Comparison of ENCODE assay signal across 12 cellular contexts in the genomic region with DNA sequence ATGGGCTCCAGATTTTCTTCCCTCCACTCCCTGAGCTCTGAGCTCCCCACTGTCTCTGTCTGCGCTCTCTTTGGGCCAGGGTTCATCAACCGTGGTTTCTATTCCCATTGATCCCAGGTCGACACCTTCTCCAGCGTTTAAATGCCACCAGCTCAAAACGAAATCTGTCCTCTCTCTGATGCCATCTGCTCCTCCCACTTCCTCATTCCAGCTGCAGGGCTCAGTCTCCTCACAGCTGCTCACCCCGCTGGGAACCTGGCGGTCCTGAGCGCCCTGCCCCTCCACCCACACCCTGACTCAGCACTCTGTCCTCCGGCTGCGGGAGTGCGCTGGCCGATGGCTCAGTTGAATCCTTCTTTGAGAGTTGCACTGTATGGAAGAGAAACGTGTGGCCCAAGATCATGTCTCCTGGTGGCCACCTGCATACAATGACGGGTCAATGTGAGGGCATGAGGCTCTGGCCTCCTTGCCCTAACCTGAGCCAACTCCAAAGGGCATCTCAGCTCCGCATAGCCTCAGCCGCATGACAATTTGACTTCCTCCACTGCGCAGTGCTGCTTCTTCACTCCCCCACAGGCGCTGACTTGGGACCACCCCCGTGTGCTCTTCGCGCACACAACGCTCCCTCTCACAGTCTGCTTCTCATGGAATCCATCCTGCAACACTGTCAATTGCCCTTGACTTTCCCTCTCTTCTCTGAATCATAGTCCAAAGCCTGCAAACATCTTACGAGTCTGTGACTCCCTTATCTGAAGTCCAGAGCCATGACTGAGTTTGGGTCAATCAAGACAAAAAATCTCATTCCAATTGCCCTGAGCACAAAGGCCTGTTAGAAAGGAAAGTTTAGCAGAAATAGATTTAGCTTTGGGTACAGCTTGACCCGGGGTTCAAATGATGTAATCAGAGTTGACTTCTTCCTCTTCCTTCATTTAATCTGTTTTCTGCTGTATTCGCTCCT.
DNase-seq lines count a peak whose midpoint lies in the region; ATAC-seq and TF ChIP-seq lines count a peak whose summit lies in the region.
"Had no signal": no experiment of that assay in that cellular context is flagged by ENCODE, and none has a peak within 500 bp of the region (broad histone marks: within the 10 kb centered on the region; RNA-seq: fewer than 3 reads in every experiment).

No MANE protein-coding gene starts in this region.

- BruUV-seq in PC-9 (replicated peaks; lab: Mats Ljungman, UMichigan): no TSS peak

- H3K27ac ChIP-seq in PC-9: peak overlapping the region; percentile 98
- H3K27ac ChIP-seq in hepatocyte: no peak overlapping the region
- no peak overlapping the region for H3K27ac ChIP-seq in adrenal gland
- H3K27ac ChIP-seq: ovary had no signal

- H3K36me3 ChIP-seq in H7 (replicated peaks; ENCODE audit: control insufficient read depth, insufficient read depth, low read length) (no peaks in the 10 kb centered on the region), PC-9 (ENCODE audit: low read depth) (no peaks in the 10 kb centered on the region), hepatocyte (replicated peaks; ENCODE audit: insufficient read depth, low read depth) (no peaks in the 10 kb centered on the region), skeletal muscle satellite cell (ENCODE audit: insufficient read depth, low read length) (no peaks in the 10 kb centered on the region), adrenal gland (replicated peaks in 1 of 2) (no peaks in the 10 kb centered on the region)
- H3K36me3 ChIP-seq: ovary had no signal

- H3K9ac ChIP-seq in skeletal muscle satellite cell (ENCODE audit: low read depth, low read length): no peak overlapping the region

- no peak for ATAC-seq in activated CD8-positive, alpha-beta T cell treated with anti-CD3 and anti-CD28 coated beads, Interleukin-2, amount 10 ng/mL, durations not matched to agents 7 days and 5 days
- ATAC-seq in HG02678 (IDR thresholded peaks at IDR 0.05; ENCODE audit: unreplicated experiment): no peak

- H3K4me1 Mint-ChIP-seq in activated CD8-positive, alpha-beta T cell treated with anti-CD3 and anti-CD28 coated beads, Interleukin-2, amount 10 ng/mL, durations not matched to agents 7 days and 5 days (ENCODE audit: low read depth): no peaks in the 10 kb centered on the region

- H3K27me3 Mint-ChIP-seq in activated CD8-positive, alpha-beta T cell treated with anti-CD3 and anti-CD28 coated beads, Interleukin-2, amount 10 ng/mL, durations not matched to agents 7 days and 5 days (ENCODE audit: low read depth): peaks cover 16% of the 10 kb centered on the region

- CTCF ChIA-PET in PC-9 (lab: Charles Lee): interaction anchor here (0.6 to 1.2 kb wide), 6 partner anchors 53 to 742 kb away, joined by 3 to 13 read pairs (median 6); no protein-coding TSS in a partner anchor
- CTCF ChIA-PET in activated CD8-positive, alpha-beta T cell treated with anti-CD3 and anti-CD28 coated beads, Interleukin-2, amount 10 ng/mL, durations not matched to agents 7 days and 5 days (lab: Charles Lee): no interaction called here

- H3K79me2 ChIP-seq in PC-9 (ENCODE audit: low read depth) (no peaks in the 10 kb centered on the region), hepatocyte (no peaks in the 10 kb centered on the region)

- H3K4me2 ChIP-seq in PC-9 (peak overlapping the region; percentile 81), hepatocyte (peak overlapping the region; percentile 30), skeletal muscle satellite cell (ENCODE audit: low read length) (peak overlapping the region; percentile 27)

- intact Hi-C loops in PC-9 (cut with micrococcal nuclease; ENCODE audit: unreplicated experiment): loop anchor here (1.0 to 2.0 kb wide), 3 partner anchors 52 to 303 kb away; no protein-coding TSS in a partner anchor
- intact Hi-C loops in adrenal gland (cut with DNase I): no loop called here

- no peaks in the 10 kb centered on the region for H3K9me3 ChIP-seq in PC-9 (ENCODE audit: insufficient read depth, low read depth)
- no peaks in the 10 kb centered on the region for H3K9me3 ChIP-seq in hepatocyte (ENCODE audit: low read depth)
- H3K9me3 ChIP-seq in skeletal muscle satellite cell (replicated peaks; ENCODE audit: low read length): no peaks in the 10 kb centered on the region
- no peaks in the 10 kb centered on the region for H3K9me3 ChIP-seq in adrenal gland (replicated peaks in 1 of 3)
- H3K9me3 ChIP-seq: ovary had no signal

- H3K4me1 ChIP-seq in PC-9 (replicated peaks; ENCODE audit: insufficient read depth) (0 out of 2 replicates have a peak, but pooled peaks cover 12% of the 10 kb centered on the region), hepatocyte (ENCODE audit: insufficient read depth) (no peaks in the 10 kb centered on the region), skeletal muscle satellite cell (ENCODE audit: control insufficient read depth, insufficient read depth, low read length) (peaks cover 4% of the 10 kb centered on the region), adrenal gland (replicated peaks in 1 of 2) (no peaks in the 10 kb centered on the region)

- no peak overlapping the region for H3K27ac Mint-ChIP-seq in activated CD8-positive, alpha-beta T cell treated with anti-CD3 and anti-CD28 coated beads, Interleukin-2, amount 10 ng/mL, durations not matched to agents 7 days and 5 days

- H3K9me2 ChIP-seq in PC-9 (ENCODE audit: insufficient read depth) (no peaks in the 10 kb centered on the region), hepatocyte (replicated peaks; ENCODE audit: insufficient read depth) (no peaks in the 10 kb centered on the region)

- TF ChIP-seq POLR2A in adrenal gland (IDR thresholded peaks at IDR 0.05): no peak

- H4K20me1 ChIP-seq in PC-9 (ENCODE audit: insufficient read depth): no peaks in the 10 kb centered on the region
- H4K20me1 ChIP-seq in hepatocyte (ENCODE audit: insufficient read depth, poor library complexity, severe bottlenecking): no peaks in the 10 kb centered on the region

- H2AFZ ChIP-seq in PC-9: peak overlapping the region; percentile 81
- H2AFZ ChIP-seq in hepatocyte: no peak overlapping the region

- no peak overlapping the region for H3K4me3 Mint-ChIP-seq in activated CD8-positive, alpha-beta T cell treated with anti-CD3 and anti-CD28 coated beads, Interleukin-2, amount 10 ng/mL, durations not matched to agents 7 days and 5 days

- H3F3A ChIP-seq in PC-9 (ENCODE audit: insufficient read depth, low read depth): peaks cover 3% of the 10 kb centered on the region

- peak; percentile 74 for DNase-seq in H7
- DNase-seq in PC-9: peak; percentile 88 to 92
- peak; percentile 39 for DNase-seq in hepatocyte (ENCODE audit: low spot score)
- DNase-seq in activated CD8-positive, alpha-beta T cell treated with anti-CD3 and anti-CD28 coated beads, Interleukin-2, amount 10 ng/mL, durations not matched to agents 7 days and 5 days: no peak
- no peak for DNase-seq in NCI-H1417 treated with DMSO at 0.1 percent for 48 hours (lab: John Stamatoyannopoulos, UW)
- no peak for DNase-seq in adrenal gland
- DNase-seq: activated CD4-positive, alpha-beta T cell treated with anti-CD3 and anti-CD28 coated beads for 1 hour; cortex of kidney; ovary; stimulated activated CD4-positive, alpha-beta T cell treated with anti-CD3 and anti-CD28 coated beads, Interleukin-1b, Interleukin-23, amount 100 ng/mL, for 48 hours had no signal

- WGBS in hepatocyte (ENCODE audit: low lambda C conversion rate, missing lambda C conversion rate): 73% methylated on average over 25 of the region's 25 CpGs
- WGBS in adrenal gland, 4 donors: 76 to 89% (median 84%) methylated on average over 25 of the region's 25 CpGs

- H3K4me3 ChIP-seq in H7 (ENCODE audit: insufficient read depth, low read depth, low read length): no peak overlapping the region
- peak overlapping the region; percentile 54; the same call in 1 of the 2 replicates for H3K4me3 ChIP-seq in PC-9
- no peak overlapping the region for H3K4me3 ChIP-seq in hepatocyte
- no peak overlapping the region for H3K4me3 ChIP-seq in skeletal muscle satellite cell (ENCODE audit: low read length)
- H3K4me3 ChIP-seq in adrenal gland: no peak overlapping the region
- H3K4me3 ChIP-seq: ovary had no signal

- H3K36me3 Mint-ChIP-seq in activated CD8-positive, alpha-beta T cell treated with anti-CD3 and anti-CD28 coated beads, Interleukin-2, amount 10 ng/mL, durations not matched to agents 7 days and 5 days (ENCODE audit: low read depth): peaks cover 4% of the 10 kb centered on the region

- TF ChIP-seq CTCF in PC-9 (conservative IDR thresholded peaks at IDR 0.05) (peak; percentile 71), hepatocyte (IDR thresholded peaks at IDR 0.05; ENCODE audit: poor library complexity) (no peak), adrenal gland (IDR thresholded peaks at IDR 0.05) (no peak)

- POLR2A ChIA-PET in PC-9 (lab: Charles Lee; ENCODE audit: unreplicated experiment): interaction anchor here (0.6 to 0.8 kb wide), 3 partner anchors 116 to 293 kb away, joined by 4 to 7 read pairs (median 7); no protein-coding TSS in a partner anchor
- POLR2A ChIA-PET in activated CD8-positive, alpha-beta T cell treated with anti-CD3 and anti-CD28 coated beads, Interleukin-2, amount 10 ng/mL, durations not matched to agents 7 days and 5 days (lab: Charles Lee): no interaction called here

- peaks cover 17% of the 10 kb centered on the region for H3K9me3 Mint-ChIP-seq in activated CD8-positive, alpha-beta T cell treated with anti-CD3 and anti-CD28 coated beads, Interleukin-2, amount 10 ng/mL, durations not matched to agents 7 days and 5 days (ENCODE audit: insufficient read depth)

- H3K27me3 ChIP-seq in H7 (ENCODE audit: control insufficient read depth, insufficient read depth, low read length) (no peaks in the 10 kb centered on the region), PC-9 (ENCODE audit: insufficient read depth, low read depth) (no peaks in the 10 kb centered on the region), hepatocyte (no peaks in the 10 kb centered on the region), skeletal muscle satellite cell (ENCODE audit: control insufficient read depth, insufficient read depth, low read length) (no peaks in the 10 kb centered on the region), adrenal gland (no peaks in the 10 kb centered on the region)
- H3K27me3 ChIP-seq: ovary had no signal

Comparison
In these comparisons a context has a peak if more than half of its experiments do, and no peak if none do; other contexts are left out.
1. DNase-seq: peak in H7 (single experiment), PC-9 (2 of 2) and hepatocyte (single experiment); none in activated CD8-positive, alpha-beta T cell treated with anti-CD3 and anti-CD28 coated beads, Interleukin-2, amount 10 ng/mL, durations not matched to agents 7 days and 5 days (single experiment), NCI-H1417 treated with DMSO at 0.1 percent for 48 hours (single experiment) and adrenal gland (0 of 7).
2. H3K4me2 ChIP-seq: peak in every context shown above with its lines; median percentile 81 in PC-9; 30 in hepatocyte; 27 in skeletal muscle satellite cell.